ENCODE assay signal across 8 cellular contexts in the genomic region with DNA sequence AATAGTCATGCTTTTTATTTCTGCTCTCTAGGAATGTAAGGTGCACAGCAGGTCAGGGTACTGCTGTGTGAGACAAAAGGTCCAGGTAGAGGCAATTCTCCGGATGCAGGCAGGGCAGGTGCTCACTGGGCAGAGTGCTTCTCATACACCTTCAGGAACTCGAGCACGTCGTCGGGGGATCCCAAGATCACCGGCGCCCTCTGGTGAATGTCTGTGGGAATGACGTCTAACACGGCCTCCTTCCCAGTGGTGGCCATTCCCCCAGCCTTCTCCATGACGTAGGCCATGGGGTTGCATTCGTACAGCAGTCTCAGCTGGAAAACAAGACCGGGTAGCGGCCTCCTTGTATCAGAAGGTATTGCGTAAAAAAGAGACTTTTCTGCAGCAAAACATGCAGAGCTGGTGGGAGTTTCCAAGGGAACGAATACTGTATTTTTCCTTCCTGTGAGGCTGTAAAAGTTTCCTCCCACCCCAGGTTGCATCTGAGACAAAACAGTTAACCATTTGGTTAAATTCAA. TPM values are rescaled to one million over a fixed set of nuclear protein-coding genes. Genes with fewer than 3 reads are reported as not detected.
DNase-seq lines count a peak whose midpoint lies in the region; ATAC-seq lines count a peak whose summit lies in the region.

No MANE protein-coding gene starts in this region.

- CTCF ChIA-PET in CD8-positive, alpha-beta memory T cell (lab: Charles Lee) = no interaction called here

- POLR2A ChIA-PET in CD8-positive, alpha-beta memory T cell (lab: Charles Lee) = no interaction called here

- H3K9me3 Mint-ChIP-seq in CD8-positive, alpha-beta memory T cell = no peaks in the 10 kb centered on the region

- H3K9me3 ChIP-seq in CD8-positive, alpha-beta memory T cell (ENCODE audit: low read length) = no peaks in the 10 kb centered on the region

- peaks cover 6 to 24% of the 10 kb centered on the region in 2 donors for H3K27me3 Mint-ChIP-seq in CD8-positive, alpha-beta memory T cell

- H3K4me3 Mint-ChIP-seq in CD8-positive, alpha-beta memory T cell = peak overlapping the region in 1 of 7 donors; percentile 16

- no peaks in the 10 kb centered on the region for H3K4me1 ChIP-seq in CD8-positive, alpha-beta memory T cell (ENCODE audit: insufficient read depth, low read length)

- no peaks in the 10 kb centered on the region for H3K36me3 Mint-ChIP-seq in CD8-positive, alpha-beta memory T cell

- no peak overlapping the region for H3K27ac ChIP-seq in CD8-positive, alpha-beta memory T cell (ENCODE audit: low read depth, low read length)

- peaks cover 6 to 7% (median 7%) of the 10 kb centered on the region in 3 donors for H3K4me1 Mint-ChIP-seq in CD8-positive, alpha-beta memory T cell

- ATAC-seq in HG02798 (IDR thresholded peaks at IDR 0.05; ENCODE audit: poor library complexity, unreplicated experiment) = peak; percentile 60
- no peak for ATAC-seq in HG03378 (IDR thresholded peaks at IDR 0.05; ENCODE audit: unreplicated experiment)

- H3K27me3 ChIP-seq in CD8-positive, alpha-beta memory T cell (ENCODE audit: insufficient read depth, low read length, poor library complexity, severe bottlenecking) = no peaks in the 10 kb centered on the region

- peak; percentile 29 to 57 (median 35) for DNase-seq in CD8-positive, alpha-beta memory T cell
- DNase-seq in NCI-H82 treated with DMSO at 0.1 percent for 48 hours (lab: John Stamatoyannopoulos, UW; ENCODE audit: unreplicated experiment) (peak; percentile 0), epidermal melanocyte (ENCODE audit: insufficient read length, low spot score) (peak; percentile 68), myocyte (ENCODE audit: low read depth) (peak; percentile 62)
- DNase-seq in activated CD8-positive, alpha-beta memory T cell treated with anti-CD3 and anti-CD28 coated beads for 48 hours (ENCODE audit: low read depth in 2 of 3, low spot score in 2 of 3) = peak; percentile 49 to 60 (median 50)
- peak; percentile 41 for DNase-seq in stimulated activated CD8-positive, alpha-beta memory T cell treated with anti-CD3 and anti-CD28 coated beads, Interleukin-4, amount 100 ng/mL, for 24 hours (ENCODE audit: low read depth)

- no peaks in the 10 kb centered on the region for H3K36me3 ChIP-seq in CD8-positive, alpha-beta memory T cell (ENCODE audit: insufficient read depth, low read length)

- no peak overlapping the region for H3K4me3 ChIP-seq in CD8-positive, alpha-beta memory T cell (ENCODE audit: low read length)

- no peak overlapping the region for H3K27ac Mint-ChIP-seq in CD8-positive, alpha-beta memory T cell

RNA-seq across cellular contexts. Expression of gene FBP2, which starts 9.7 kb away (rescaled TPM):
- not detected for total RNA-seq in CD8-positive, alpha-beta memory T cell
- not detected for polyA plus RNA-seq in CD8-positive, alpha-beta memory T cell
- total RNA-seq in myocyte = 0.32 TPM in 1 of 2 replicates, not detected in the other
- polyA plus RNA-seq in myocyte (2012) = 1.5 TPM

RNA-seq across cellular contexts. Expression of gene FBP1, which starts 36.0 kb away (rescaled TPM):
- under 1 TPM; 0.53 to 0.55 TPM for total RNA-seq in CD8-positive, alpha-beta memory T cell
- polyA plus RNA-seq in CD8-positive, alpha-beta memory T cell = 13.3 TPM
- total RNA-seq in myocyte = 0.35 and 0.47 TPM in 2 replicates
- polyA plus RNA-seq in myocyte (2012) = not detected

RNA-seq across cellular contexts. Expression of gene PCAT7, which starts 48.4 kb away (rescaled TPM):
- total RNA-seq in CD8-positive, alpha-beta memory T cell = not detected
- not detected for polyA plus RNA-seq in CD8-positive, alpha-beta memory T cell
- total RNA-seq in myocyte = not detected in 2 replicates
- 0.06 TPM for polyA plus RNA-seq in myocyte (2012)

Comparison
In these comparisons a context has a peak if more than half of its experiments do, and no peak if none do; other contexts are left out.
1. DNase-seq: peak in every context shown above with its lines; median percentile 68 in epidermal melanocyte; 62 in myocyte; 50 in activated CD8-positive, alpha-beta memory T cell treated with anti-CD3 and anti-CD28 coated beads for 48 hours; 41 in stimulated activated CD8-positive, alpha-beta memory T cell treated with anti-CD3 and anti-CD28 coated beads, Interleukin-4, amount 100 ng/mL, for 24 hours; 35 in CD8-positive, alpha-beta memory T cell; 0 in NCI-H82 treated with DMSO at 0.1 percent for 48 hours.